ENCODE assay signal across 29 cellular contexts in genomic region chr16:17839272-17839671, GRCh38.
"Had no signal": no experiment of that assay in that cellular context is flagged by ENCODE, and none has a peak within 500 bp of the region (broad histone marks: within the 10 kb centered on the region; RNA-seq: fewer than 3 reads in every experiment).

No MANE protein-coding gene starts in this region.

- H3K9me3 ChIP-seq: adrenal gland, breast epithelium, gastroesophageal sphincter had no signal

- H3K36me3 ChIP-seq: adrenal gland, breast epithelium, cardiac muscle cell, gastroesophageal sphincter had no signal

- H3K27ac ChIP-seq: adrenal gland, breast epithelium, cardiac muscle cell, coronary artery, gastroesophageal sphincter had no signal

- ATAC-seq: activated CD4-positive, alpha-beta T cell treated with anti-CD3 and anti-CD28 coated beads for 36 hours; activated CD8-positive, alpha-beta memory T cell treated with anti-CD3 and anti-CD28 coated beads, Interleukin-2, amount 10 ng/mL, durations not matched to agents 7 days and 5 days; activated CD8-positive, alpha-beta T cell treated with anti-CD3 and anti-CD28 coated beads, Interleukin-2, amount 10 ng/mL, durations not matched to agents 7 days and 5 days; activated naive CD8-positive, alpha-beta T cell treated with anti-CD3 and anti-CD28 coated beads, Interleukin-2, amount 50 U/mL, for 24 hours; esophagus mucosa; gastroesophageal sphincter had no signal

- H3K27me3 ChIP-seq: adrenal gland, cardiac muscle cell had no signal

- H3K4me1 ChIP-seq: adrenal gland, breast epithelium, gastroesophageal sphincter had no signal

- DNase-seq: activated CD4-positive, alpha-beta memory T cell treated with anti-CD3 and anti-CD28 coated beads for 36 hours; activated CD4-positive, alpha-beta T cell treated with anti-CD3 and anti-CD28 coated beads for 36 hours; activated CD4-positive, alpha-beta T cell treated with anti-CD3 and anti-CD28 coated beads, Interleukin-2, amount 10 ng/mL, durations not matched to agents 24 days and 14 days; activated CD4-positive, CD25-positive, alpha-beta regulatory T cell; activated CD4-positive, CD25-positive, alpha-beta regulatory T cell treated with anti-CD3 and anti-CD28 coated beads, Interleukin-2, amount 50 U/mL, for 72 hours; activated CD8-positive, alpha-beta memory T cell treated with anti-CD3 and anti-CD28 coated beads, Interleukin-2, amount 10 ng/mL, durations not matched to agents 7 days and 5 days; activated CD8-positive, alpha-beta memory T cell treated with anti-CD3 and anti-CD28 coated beads, Interleukin-2, amount 50 U/mL, for 4 hours; activated CD8-positive, alpha-beta T cell treated with anti-CD3 and anti-CD28 coated beads, Interleukin-2, amount 10 ng/mL, durations not matched to agents 7 days and 5 days; activated effector memory CD4-positive, alpha-beta T cell treated with anti-CD3 and anti-CD28 coated beads, Interleukin-2, amount 50 U/mL, for 16 hours; activated naive CD4-positive, alpha-beta T cell treated with anti-CD3 and anti-CD28 coated beads for 36 hours; activated naive CD8-positive, alpha-beta T cell treated with anti-CD3 and anti-CD28 coated beads for 36 hours; activated naive CD8-positive, alpha-beta T cell treated with anti-CD3 and anti-CD28 coated beads, Interleukin-2, amount 50 U/mL, for 24 hours; activated T-cell treated with anti-CD3 and anti-CD28 coated beads, Interleukin-2, amount 50 U/mL, for 1 hour; activated T-cell treated with anti-CD3 and anti-CD28 coated beads, Interleukin-2, amount 50 U/mL, for 48 hours; adrenal gland; amygdala; aorta; central memory CD4-positive, alpha-beta T cell; cerebellar nuclear complex; dorsolateral prefrontal cortex; effector memory CD4-positive, alpha-beta T cell; endodermal cell; foreskin melanocyte; T-helper 2 cell had no signal

- H3K4me3 ChIP-seq: adrenal gland, breast epithelium, cardiac muscle cell, coronary artery, dorsolateral prefrontal cortex, gastroesophageal sphincter had no signal
